ENCODE assay signal across 21 cellular contexts in genomic region chr21:35993875-35994490, GRCh38.
"Had no signal": no experiment of that assay in that cellular context is flagged by ENCODE, and none has a peak within 500 bp of the region (broad histone marks: within the 10 kb centered on the region; RNA-seq: fewer than 3 reads in every experiment).

No MANE protein-coding gene starts in this region.

- H3K4me3 ChIP-seq: MG63, SJSA1, SK-N-MC had no signal

- H3K27ac ChIP-seq: HL-60, SJSA1, SK-N-MC had no signal

- H3K36me3 ChIP-seq: MG63, SJSA1 had no signal

- FAIRE-seq: RCC 7860 had no signal

- DNase-seq: IMR-90, MG63, NCI-H1092 treated with DMSO at 0.1 percent for 48 hours, NCI-H1436, NCI-H187, NCI-H2029, NCI-H2081 treated with DMSO at 0.1 percent for 48 hours, NCI-H2171, NCI-H226, NCI-H446, NCI-H510A, NCI-H524 treated with DMSO at 0.1 percent for 48 hours, NCI-H69, NCI-H774, Right ventricle myocardium superior, RPMI8226, SIG-M5 had no signal

- H3K9me3 ChIP-seq: MG63, SJSA1 had no signal
